ENCODE assay signal across 8 cellular contexts in genomic region chr3:141878326-141878725, GRCh38. TPM values are rescaled to one million over a fixed set of nuclear protein-coding genes. Genes with fewer than 3 reads are reported as not detected.
DNase-seq lines count a peak whose midpoint lies in the region; ATAC-seq and TF ChIP-seq lines count a peak whose summit lies in the region.

No MANE protein-coding gene starts in this region.

- peaks cover 14% of the 10 kb centered on the region for H3K27me3 Mint-ChIP-seq in endothelial cell (ENCODE audit: unreplicated experiment)

- H3K9me2 ChIP-seq in GM23248 (ENCODE audit: insufficient read depth) = no peaks in the 10 kb centered on the region

- no peaks in the 10 kb centered on the region for H3K36me3 ChIP-seq in GM23248 (ENCODE audit: low read depth)
- H3K36me3 ChIP-seq in OCI-LY3 (replicated peaks; ENCODE audit: low read depth, low read length) = peaks cover 22% of the 10 kb centered on the region

- H3K9me3 ChIP-seq in GM23248 (ENCODE audit: low read depth) (no peaks in the 10 kb centered on the region), OCI-LY3 (ENCODE audit: insufficient read depth, low read length) (no peaks in the 10 kb centered on the region)

- H3K9ac ChIP-seq in GM23248 (peak overlapping the region; percentile 93), OCI-LY3 (ENCODE audit: low read length) (peak overlapping the region; percentile 98)

- no peak for ATAC-seq in GM18520 (IDR thresholded peaks at IDR 0.05; ENCODE audit: unreplicated experiment)

- DNase-seq in GM23248 (no peak), endothelial cell (ENCODE audit: low spot score) (no peak), retinal pigment epithelial cell (ENCODE audit: low read depth) (no peak), SW480 (ENCODE audit: low spot score) (no peak), NCI-H446 treated with DMSO at 0.1 percent for 48 hours (lab: John Stamatoyannopoulos, UW) (no peak)
- no peak for DNase-seq in effector CD8-positive, alpha-beta T cell (lab: John Stamatoyannopoulos, UW)

- no peaks in the 10 kb centered on the region for H3K9me3 Mint-ChIP-seq in endothelial cell (ENCODE audit: unreplicated experiment)

- H3K4me3 Mint-ChIP-seq in endothelial cell (ENCODE audit: unreplicated experiment) = peak overlapping the region; percentile 97

- H3K27ac Mint-ChIP-seq in endothelial cell (ENCODE audit: unreplicated experiment) = peak overlapping the region; percentile 42

- H3K27me3 ChIP-seq in GM23248 (replicated peaks; ENCODE audit: insufficient read depth) (no peaks in the 10 kb centered on the region), OCI-LY3 (ENCODE audit: low read depth, low read length) (no peaks in the 10 kb centered on the region)

- peaks cover 42% of the 10 kb centered on the region for H3K4me1 Mint-ChIP-seq in endothelial cell (ENCODE audit: unreplicated experiment)

- peaks cover 16% of the 10 kb centered on the region for H3K36me3 Mint-ChIP-seq in endothelial cell (ENCODE audit: low read depth, unreplicated experiment)

- peak overlapping the region; percentile 85 for H3K4me3 ChIP-seq in GM23248
- peak overlapping the region; percentile 100 for H3K4me3 ChIP-seq in OCI-LY3 (ENCODE audit: low read length)
- peak overlapping the region; percentile 71 for H3K4me3 ChIP-seq in retinal pigment epithelial cell (ENCODE audit: low read length)

- H2AFZ ChIP-seq in GM23248 (no peak overlapping the region), OCI-LY3 (ENCODE audit: low read depth, low read length) (no peak overlapping the region)

- H3K4me1 ChIP-seq in GM23248 (ENCODE audit: insufficient read depth) (peaks cover 19% of the 10 kb centered on the region), OCI-LY3 (ENCODE audit: low read length) (peaks cover 17% of the 10 kb centered on the region)

- in situ Hi-C loops in GM23248 (cut with MboI) = no loop called here

- H4K20me1 ChIP-seq in GM23248 (ENCODE audit: insufficient read depth) (no peaks in the 10 kb centered on the region), OCI-LY3 (ENCODE audit: insufficient read depth, low read length) (peaks cover 46% of the 10 kb centered on the region)

- H3K4me2 ChIP-seq in GM23248 (ENCODE audit: unreplicated experiment) (peak overlapping the region; percentile 87), OCI-LY3 (ENCODE audit: low read length) (peak overlapping the region; percentile 83)

- peaks cover 12% of the 10 kb centered on the region; the same call in 1 of the 2 replicates for H3F3A ChIP-seq in GM23248 (ENCODE audit: insufficient read depth)

- H3K79me2 ChIP-seq in GM23248 (ENCODE audit: insufficient read depth) (peaks cover 61% of the 10 kb centered on the region), OCI-LY3 (ENCODE audit: low read length) (peaks cover 69% of the 10 kb centered on the region)

- 36 to 39% methylated on average over 1 of the region's 1 CpG for WGBS in GM23248 (ENCODE audit: low coverage in 1 of 2, low lambda C conversion rate in 2 of 2, missing lambda C conversion rate in 2 of 2), 2 experiments

- TF ChIP-seq CTCF in OCI-LY3 (IDR thresholded peaks at IDR 0.05; ENCODE audit: low read depth, low read length) (no peak), endothelial cell (IDR thresholded peaks at IDR 0.05; ENCODE audit: unreplicated experiment) (no peak), retinal pigment epithelial cell (conservative IDR thresholded peaks at IDR 0.05; ENCODE audit: low read depth, low read length) (no peak)

- H3K27ac ChIP-seq in GM23248 (peak overlapping the region; percentile 97), OCI-LY3 (ENCODE audit: low read length) (no peak overlapping the region)

RNA-seq across cellular contexts. Expression of gene ATP1B3, which starts 1.9 kb away (rescaled TPM):
- total RNA-seq in GM23248 (2014; rRNA removed; shearing (Covaris generic)) = 65.4 and 73.6 TPM in 2 replicates
- 234 and 245 TPM in 2 replicates for polyA plus RNA-seq in GM23248 (2016; fragmentation: Nextera tagmentation; extraction: Ambion mirVana)
- total RNA-seq in endothelial cell (ENCODE audit: unreplicated experiment) = 273 TPM
